Comparison of ENCODE assay signal across 1 cellular context in genomic region chr16:2008631-2009301, GRCh38.
TF ChIP-seq lines count a peak whose summit lies in the region.

No MANE protein-coding gene starts in this region.

TF ChIP-seq in GM23338, 12 proteins besides CTCF, POLR2A, EP300 and RAD21 (continued from another document):
- TF ChIP-seq ZNF462 (CRISPR knock-in tag; IDR thresholded peaks at IDR 0.05) (no peak), EZH2 (IDR thresholded peaks at IDR 0.05; ENCODE audit: low read depth, unreplicated experiment) (no peak), ZNF114 (CRISPR knock-in tag; IDR thresholded peaks at IDR 0.05) (no peak), EZH2phosphoT487 (IDR thresholded peaks at IDR 0.05; ENCODE audit: unreplicated experiment) (no peak), CREB1 (CRISPR knock-in tag; IDR thresholded peaks at IDR 0.05; ENCODE audit: low read depth) (no peak), POLR2AphosphoS5 (IDR thresholded peaks at IDR 0.05; ENCODE audit: low read depth) (no peak), REST (IDR thresholded peaks at IDR 0.05; ENCODE audit: unreplicated experiment) (no peak), STAT1 (IDR thresholded peaks at IDR 0.05; ENCODE audit: unreplicated experiment) (no peak)
